1 cellular context compared by ENCODE assay signal in the genomic region with DNA sequence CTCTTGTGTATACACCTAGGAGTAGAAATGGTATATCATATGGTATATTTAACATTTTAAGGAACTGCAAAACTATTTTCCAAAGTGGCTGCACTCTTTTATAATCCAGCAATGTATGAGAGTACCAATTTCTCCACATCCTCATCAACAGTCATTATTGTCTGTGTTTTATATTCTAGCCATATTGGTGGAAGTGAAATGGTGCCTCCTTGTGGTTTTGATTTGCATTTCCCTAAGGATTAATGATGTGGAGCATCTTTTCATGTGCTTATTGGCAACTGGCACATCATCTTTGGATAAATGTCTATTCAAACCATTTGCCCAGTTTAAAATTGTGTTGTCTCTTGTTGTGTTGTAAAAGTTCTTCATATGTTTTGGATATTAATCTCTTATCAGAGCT.
TF ChIP-seq lines count a peak whose summit lies in the region.

No MANE protein-coding gene starts in this region.

TF ChIP-seq in H1, 55 proteins besides CTCF, POLR2A, EP300 and RAD21 (continued from another document):
- TF ChIP-seq HDAC6 (IDR thresholded peaks at IDR 0.05; ENCODE audit: low read depth, low read length): no peak
- TF ChIP-seq MAFK (IDR thresholded peaks at IDR 0.05; ENCODE audit: low read depth, low read length): no peak
- TF ChIP-seq TAF7 (optimal IDR thresholded peaks at IDR 0.05; ENCODE audit: borderline replicate concordance, low read depth, low read length): no peak
- TF ChIP-seq NRF1 (IDR thresholded peaks at IDR 0.05; ENCODE audit: low read depth, low read length): no peak
- no peak for TF ChIP-seq TAF1 (IDR thresholded peaks at IDR 0.05; ENCODE audit: low read depth, low read length)
- TF ChIP-seq SUZ12 (IDR thresholded peaks at IDR 0.05; ENCODE audit: low read length): no peak
TF ChIP-seq in H1: peak in this region for 0.
